In genomic region chr6:106609699-106610098, GRCh38 we compare ENCODE assay signal across 8 cellular contexts. TPM values are rescaled to one million over a fixed set of nuclear protein-coding genes. Genes with fewer than 3 reads are reported as not detected.
DNase-seq lines count a peak whose midpoint lies in the region; ATAC-seq, FAIRE-seq and TF ChIP-seq lines count a peak whose summit lies in the region.

No MANE protein-coding gene starts in this region.

- no peak for FAIRE-seq in kidney (lab: Jason Lieb, UNC)

- TF ChIP-seq CTCF in SU-DHL-6 (IDR thresholded peaks at IDR 0.05; ENCODE audit: insufficient read depth, low read length, poor library complexity, severe bottlenecking) (peak; percentile 46), kidney (IDR thresholded peaks at IDR 0.05; ENCODE audit: borderline replicate concordance, extremely low read depth, insufficient read depth) (peak; percentile 37), tibial artery (IDR thresholded peaks at IDR 0.05) (no peak)

- no peak for TF ChIP-seq EP300 in Ishikawa (IDR thresholded peaks at IDR 0.05; ENCODE audit: borderline replicate concordance)

- no peaks in the 10 kb centered on the region for H3K79me2 ChIP-seq in SU-DHL-6 (ENCODE audit: insufficient read depth, low read length)

- H3F3A ChIP-seq in SU-DHL-6 (ENCODE audit: insufficient read depth), result no peaks in the 10 kb centered on the region

- DNase-seq in ELF-1 (ENCODE audit: low read depth, low spot score) (peak; percentile 33), kidney (no peak), HPDE6-E6E7 (ENCODE audit: extremely low spot score) (no peak), tibial artery (no peak)
- DNase-seq in NK-92 treated with Interleukin-12 subunit alpha and Interleukin-12 subunit beta, amount 100 ng/mL, for 24 hours (lab: John Stamatoyannopoulos, UW), result no peak

- H3K9ac ChIP-seq in SU-DHL-6 (ENCODE audit: low read length), result no peak overlapping the region
- no peak overlapping the region for H3K9ac ChIP-seq in kidney (ENCODE audit: low read length in 2 of 2)

- H3K9me3 ChIP-seq in SU-DHL-6 (ENCODE audit: insufficient read depth, low read length) (no peaks in the 10 kb centered on the region), kidney (ENCODE audit: control insufficient read depth in 1 of 2, low read length in 2 of 2) (no peaks in the 10 kb centered on the region), tibial artery (no peaks in the 10 kb centered on the region)

- peak overlapping the region; percentile 10; the same call in 1 of the 2 replicates for H3K27ac ChIP-seq in SU-DHL-6 (ENCODE audit: low read depth, low read length)
- no peak overlapping the region for H3K27ac ChIP-seq in kidney (ENCODE audit: low read depth in 2 of 2, low read length in 2 of 2)
- no peak overlapping the region for H3K27ac ChIP-seq in tibial artery

- H2AFZ ChIP-seq in SU-DHL-6 (ENCODE audit: low read depth, low read length, severe bottlenecking), result no peak overlapping the region

- intact Hi-C loops in kidney (cut with DNase I), result no loop called here
- intact Hi-C loops in tibial artery (cut with DNase I; ENCODE audit: low total_unique reads), result loop anchor here (5.0 kb wide), 1 partner anchor 368 kb away; no protein-coding TSS in a partner anchor

- H3K36me3 ChIP-seq in SU-DHL-6 (ENCODE audit: low read length) (no peaks in the 10 kb centered on the region), kidney (ENCODE audit: control insufficient read depth in 1 of 2, insufficient read depth in 2 of 2, low read length in 2 of 2) (no peaks in the 10 kb centered on the region), tibial artery (no peaks in the 10 kb centered on the region)

- no peak overlapping the region for H3K4me2 ChIP-seq in SU-DHL-6 (ENCODE audit: low read depth, low read length, poor library complexity, severe bottlenecking)

- H3K9me2 ChIP-seq in SU-DHL-6 (replicated peaks; ENCODE audit: insufficient read depth, low read length), result no peaks in the 10 kb centered on the region

- H3K4me1 ChIP-seq in kidney (ENCODE audit: control insufficient read depth in 1 of 2, insufficient read depth in 1 of 2, low read depth in 1 of 2, low read length in 2 of 2) (no peaks in the 10 kb centered on the region), tibial artery (no peaks in the 10 kb centered on the region)

- H3K4me3 ChIP-seq in SU-DHL-6 (ENCODE audit: insufficient read depth, low read length, poor library complexity, severe bottlenecking) (no peak overlapping the region), kidney (ENCODE audit: low read length in 2 of 2) (no peak overlapping the region), tibial artery (no peak overlapping the region)

- no peaks in the 10 kb centered on the region for H4K20me1 ChIP-seq in SU-DHL-6 (ENCODE audit: low read depth, low read length)

- peak; percentile 39; the same call in 1 of the 2 replicates for TF ChIP-seq RAD21 in Ishikawa (IDR thresholded peaks at IDR 0.05; ENCODE audit: low read depth)

- ATAC-seq in HG03571 (IDR thresholded peaks at IDR 0.05; ENCODE audit: unreplicated experiment), result no peak

- H3K27me3 ChIP-seq in SU-DHL-6 (ENCODE audit: low read length), result no peaks in the 10 kb centered on the region
- no peaks in the 10 kb centered on the region for H3K27me3 ChIP-seq in tibial artery

TF ChIP-seq in Ishikawa, 13 proteins besides CTCF, POLR2A, EP300 and RAD21:
- no peak for TF ChIP-seq NFIC (IDR thresholded peaks at IDR 0.05)
- TF ChIP-seq CREB1 (IDR thresholded peaks at IDR 0.05; ENCODE audit: low read depth), result no peak
- no peak for TF ChIP-seq FOXM1 (IDR thresholded peaks at IDR 0.05; ENCODE audit: borderline replicate concordance, low read depth)
- no peak for TF ChIP-seq USF1 (IDR thresholded peaks at IDR 0.05)
- TF ChIP-seq YY1 (IDR thresholded peaks at IDR 0.05; ENCODE audit: low read depth), result no peak
- no peak for TF ChIP-seq TCF12 (IDR thresholded peaks at IDR 0.05; ENCODE audit: low read depth)
TF ChIP-seq in Ishikawa: peak in this region for 0.

RNA-seq across cellular contexts. Expression of gene RTN4IP1, which starts 19.6 kb away (rescaled TPM):
- 8.9 TPM for total RNA-seq in kidney
- polyA plus RNA-seq in kidney (ENCODE audit: insufficient read depth, low read depth, low replicate concordance), result 19.3 TPM

RNA-seq across cellular contexts. Expression of gene QRSL1, which starts 19.7 kb away (rescaled TPM):
- total RNA-seq in kidney, result 18.0 TPM
- polyA plus RNA-seq in kidney (ENCODE audit: insufficient read depth, low read depth, low replicate concordance), result 12.5 TPM

Comparison
In these comparisons a context has a peak if more than half of its experiments do, and no peak if none do; other contexts are left out.
1. CTCF ChIP-seq: peak in SU-DHL-6 (single experiment) and kidney (single experiment); none in tibial artery (0 of 2).